1 cellular context compared by ENCODE assay signal in the genomic region with DNA sequence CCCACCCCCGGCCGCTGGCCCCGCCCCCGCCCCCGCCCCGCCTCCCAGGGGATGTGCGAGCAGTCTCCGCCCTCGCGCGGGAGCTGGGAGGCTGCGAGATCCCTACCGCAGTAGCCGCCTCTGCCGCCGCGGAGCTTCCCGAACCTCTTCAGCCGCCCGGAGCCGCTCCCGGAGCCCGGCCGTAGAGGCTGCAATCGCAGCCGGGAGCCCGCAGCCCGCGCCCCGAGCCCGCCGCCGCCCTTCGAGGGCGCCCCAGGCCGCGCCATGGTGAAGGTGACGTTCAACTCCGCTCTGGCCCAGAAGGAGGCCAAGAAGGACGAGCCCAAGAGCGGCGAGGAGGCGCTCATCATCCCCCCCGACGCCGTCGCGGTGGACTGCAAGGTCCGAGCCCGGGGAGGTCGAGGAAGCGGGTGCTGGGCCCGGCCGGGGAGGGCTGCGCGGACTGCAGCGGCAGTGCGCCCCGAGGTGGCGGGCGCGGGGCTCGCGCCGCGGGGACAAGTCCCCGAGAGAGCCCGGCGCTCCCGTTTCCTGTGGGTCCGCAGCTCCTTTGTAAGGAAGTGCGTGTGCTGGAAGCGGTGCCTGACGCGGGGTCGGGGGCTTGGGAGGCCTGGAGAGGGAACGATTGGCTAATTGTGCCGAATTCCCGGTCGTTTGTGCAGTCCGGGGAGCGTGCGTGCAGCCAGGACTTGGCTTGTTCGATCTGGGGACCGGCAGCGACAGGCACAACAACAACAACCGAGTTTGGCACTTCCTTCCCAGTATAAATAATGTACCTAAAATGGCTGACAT.
A peak's percentile ranks its signal among the peaks of the same experiment; 100 is the strongest.
TF ChIP-seq lines count a peak whose summit lies in the region.

A gene (plus strand): TSS at position 110 of the 789 bp plus-strand sequence. CDS start 155 bp downstream, at position 265.

TF ChIP-seq in HepG2, 621 proteins besides CTCF, POLR2A, EP300 and RAD21 (continued from another document and continues in another):
- TF ChIP-seq SMAD1 (CRISPR knock-in tag; IDR thresholded peaks at IDR 0.05; ENCODE audit: borderline replicate concordance, low read depth) (no peak), ZNF33B (CRISPR knock-in tag; IDR thresholded peaks at IDR 0.05) (no peak), TCF7 (IDR thresholded peaks at IDR 0.05; ENCODE audit: low read depth) (no peak), AHR (CRISPR knock-in tag; IDR thresholded peaks at IDR 0.05) (no peak), SP2 (CRISPR knock-in tag; IDR thresholded peaks at IDR 0.05) (no peak), ZNF547 (CRISPR knock-in tag; IDR thresholded peaks at IDR 0.05) (peak; percentile 58; the same call in 1 of the 2 replicates), NR3C1 (CRISPR knock-in tag; IDR thresholded peaks at IDR 0.05) (no peak), MED8 (CRISPR knock-in tag; IDR thresholded peaks at IDR 0.05; ENCODE audit: insufficient replicate concordance) (no peak), ZNF24 (IDR thresholded peaks at IDR 0.05) (no peak), ZNF20 (CRISPR knock-in tag; IDR thresholded peaks at IDR 0.05) (no peak), NFIB (CRISPR knock-in tag; IDR thresholded peaks at IDR 0.05; ENCODE audit: borderline replicate concordance) (no peak), U2AF2 (IDR thresholded peaks at IDR 0.05; ENCODE audit: low read depth, low read length) (no peak), NFE2L2 (IDR thresholded peaks at IDR 0.05; ENCODE audit: low read length) (no peak), GTF3A (CRISPR knock-in tag; conservative IDR thresholded peaks at IDR 0.05) (no peak), SP1 (IDR thresholded peaks at IDR 0.05) (no peak), SP1 (CRISPR knock-in tag; IDR thresholded peaks at IDR 0.05) (no peak; the same call in 1 of the 2 replicates), IKZF1 (IDR thresholded peaks at IDR 0.05) (no peak), PTBP1 (IDR thresholded peaks at IDR 0.05; ENCODE audit: low read depth, low read length, poor library complexity, severe bottlenecking) (no peak), ARNT2 (CRISPR knock-in tag; IDR thresholded peaks at IDR 0.05; ENCODE audit: low read depth) (peak; percentile 86), ZNF543 (CRISPR knock-in tag; IDR thresholded peaks at IDR 0.05) (no peak), ZNF121 (CRISPR knock-in tag; IDR thresholded peaks at IDR 0.05) (no peak), GATAD1 (CRISPR knock-in tag; IDR thresholded peaks at IDR 0.05) (no peak), ZBTB20 (CRISPR knock-in tag; IDR thresholded peaks at IDR 0.05; ENCODE audit: borderline replicate concordance, low read depth) (no peak), SATB2 (CRISPR knock-in tag; IDR thresholded peaks at IDR 0.05) (no peak), KLF6 (CRISPR knock-in tag; IDR thresholded peaks at IDR 0.05) (no peak), ARNTL (CRISPR knock-in tag; IDR thresholded peaks at IDR 0.05) (no peak), ZNF256 (CRISPR knock-in tag; conservative IDR thresholded peaks at IDR 0.05) (no peak), HOXA9 (CRISPR knock-in tag; IDR thresholded peaks at IDR 0.05; ENCODE audit: borderline replicate concordance) (peak; percentile 68; the same call in 1 of the 2 replicates), RBFOX2 (IDR thresholded peaks at IDR 0.05; ENCODE audit: low read depth, low read length) (peak; percentile 96), NFE2L1 (CRISPR knock-in tag; IDR thresholded peaks at IDR 0.05; ENCODE audit: borderline replicate concordance) (no peak), PHF21A (CRISPR knock-in tag; IDR thresholded peaks at IDR 0.05) (peak; percentile 48; the same call in 1 of the 2 replicates), ADNP (CRISPR knock-in tag; IDR thresholded peaks at IDR 0.05) (no peak), HES4 (CRISPR knock-in tag; IDR thresholded peaks at IDR 0.05; ENCODE audit: borderline replicate concordance) (peak; percentile 64; the same call in 1 of the 2 replicates), ZNF792 (CRISPR knock-in tag; IDR thresholded peaks at IDR 0.05) (no peak; the same call in none of the 2 replicates), ETV6 (CRISPR knock-in tag; conservative IDR thresholded peaks at IDR 0.05) (no peak; the same call in 1 of the 2 replicates), ZNF274 (CRISPR knock-in tag; IDR thresholded peaks at IDR 0.05) (0 out of 2 replicates have a peak, but pooled peaks have one; percentile 18), ZNF160 (CRISPR knock-in tag; IDR thresholded peaks at IDR 0.05) (no peak), FOXP1 (IDR thresholded peaks at IDR 0.05) (no peak), FOXP1 (CRISPR knock-in tag; IDR thresholded peaks at IDR 0.05) (no peak), SUZ12 (IDR thresholded peaks at IDR 0.05; ENCODE audit: low read depth, low read length) (no peak), ZFY (CRISPR knock-in tag; IDR thresholded peaks at IDR 0.05) (peak; percentile 77), MLLT10 (CRISPR knock-in tag; IDR thresholded peaks at IDR 0.05) (no peak), ZNF3 (CRISPR knock-in tag; IDR thresholded peaks at IDR 0.05) (no peak), REXO4 (CRISPR knock-in tag; IDR thresholded peaks at IDR 0.05; ENCODE audit: borderline replicate concordance) (no peak), FIP1L1 (IDR thresholded peaks at IDR 0.05; ENCODE audit: borderline replicate concordance, insufficient read depth, low read depth, low read length) (no peak), SIN3A (IDR thresholded peaks at IDR 0.05; ENCODE audit: borderline replicate concordance, low read depth, low read length) (peak; percentile 11; the same call in 1 of the 2 replicates), ZNF317 (CRISPR knock-in tag; IDR thresholded peaks at IDR 0.05) (no peak)
- TF ChIP-seq, protein P1, sequence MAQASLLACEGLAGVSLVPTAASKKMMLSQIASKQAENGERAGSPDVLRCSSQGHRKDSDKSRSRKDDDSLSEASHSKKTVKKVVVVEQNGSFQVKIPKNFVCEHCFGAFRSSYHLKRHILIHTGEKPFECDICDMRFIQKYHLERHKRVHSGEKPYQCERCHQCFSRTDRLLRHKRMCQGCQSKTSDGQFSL (CRISPR knock-in tag; IDR thresholded peaks at IDR 0.05): no peak
- TF ChIP-seq, protein P2, sequence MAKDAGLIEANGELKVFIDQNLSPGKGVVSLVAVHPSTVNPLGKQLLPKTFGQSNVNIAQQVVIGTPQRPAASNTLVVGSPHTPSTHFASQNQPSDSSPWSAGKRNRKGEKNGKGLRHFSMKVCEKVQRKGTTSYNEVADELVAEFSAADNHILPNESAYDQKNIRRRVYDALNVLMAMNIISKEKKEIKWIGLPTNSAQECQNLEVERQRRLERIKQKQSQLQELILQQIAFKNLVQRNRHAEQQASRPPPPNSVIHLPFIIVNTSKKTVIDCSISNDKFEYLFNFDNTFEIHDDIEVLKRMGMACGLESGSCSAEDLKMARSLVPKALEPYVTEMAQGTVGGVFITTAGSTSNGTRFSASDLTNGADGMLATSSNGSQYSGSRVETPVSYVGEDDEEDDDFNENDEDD (CRISPR knock-in tag; IDR thresholded peaks at IDR 0.05; ENCODE audit: borderline replicate concordance): no peak
- TF ChIP-seq, protein P3, sequence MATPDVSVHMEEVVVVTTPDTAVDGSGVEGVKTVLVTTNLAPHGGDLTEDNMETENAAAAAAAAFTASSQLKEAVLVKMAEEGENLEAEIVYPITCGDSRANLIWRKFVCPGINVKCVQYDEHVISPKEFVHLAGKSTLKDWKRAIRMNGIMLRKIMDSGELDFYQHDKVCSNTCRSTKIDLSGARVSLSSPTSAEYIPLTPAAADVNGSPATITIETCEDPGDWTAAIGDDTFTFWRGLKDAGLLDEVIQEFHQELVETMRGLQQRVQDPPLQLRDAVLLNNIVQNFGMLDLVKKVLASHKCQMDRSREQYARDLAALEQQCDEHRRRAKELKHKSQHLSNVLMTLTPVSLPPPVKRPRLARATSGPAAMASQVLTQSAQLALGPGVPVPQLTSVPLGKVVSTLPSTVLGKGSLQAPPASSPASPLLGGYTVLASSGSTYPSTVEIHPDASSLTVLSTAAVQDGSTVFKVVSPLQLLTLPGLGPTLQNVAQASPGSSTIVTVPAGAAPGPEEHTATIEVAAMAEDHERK (CRISPR knock-in tag; IDR thresholded peaks at IDR 0.05; ENCODE audit: low read depth): no peak
- TF ChIP-seq, protein P4, sequence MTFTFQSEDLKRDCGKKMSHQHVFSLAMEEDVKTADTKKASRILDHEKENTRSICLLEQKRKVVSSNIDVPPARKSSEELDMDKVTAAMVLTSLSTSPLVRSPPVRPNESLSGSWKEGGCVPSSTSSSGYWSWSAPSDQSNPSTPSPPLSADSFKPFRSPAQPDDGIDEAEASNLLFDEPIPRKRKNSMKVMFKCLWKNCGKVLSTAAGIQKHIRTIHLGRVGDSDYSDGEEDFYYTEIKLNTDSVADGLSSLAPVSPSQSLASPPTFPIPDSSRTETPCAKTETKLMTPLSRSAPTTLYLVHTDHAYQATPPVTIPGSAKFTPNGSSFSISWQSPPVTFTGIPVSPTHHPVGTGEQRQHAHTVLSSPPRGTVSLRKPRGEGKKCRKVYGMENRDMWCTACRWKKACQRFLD (CRISPR knock-in tag; IDR thresholded peaks at IDR 0.05; ENCODE audit: borderline replicate concordance): no peak
- TF ChIP-seq, protein P5, sequence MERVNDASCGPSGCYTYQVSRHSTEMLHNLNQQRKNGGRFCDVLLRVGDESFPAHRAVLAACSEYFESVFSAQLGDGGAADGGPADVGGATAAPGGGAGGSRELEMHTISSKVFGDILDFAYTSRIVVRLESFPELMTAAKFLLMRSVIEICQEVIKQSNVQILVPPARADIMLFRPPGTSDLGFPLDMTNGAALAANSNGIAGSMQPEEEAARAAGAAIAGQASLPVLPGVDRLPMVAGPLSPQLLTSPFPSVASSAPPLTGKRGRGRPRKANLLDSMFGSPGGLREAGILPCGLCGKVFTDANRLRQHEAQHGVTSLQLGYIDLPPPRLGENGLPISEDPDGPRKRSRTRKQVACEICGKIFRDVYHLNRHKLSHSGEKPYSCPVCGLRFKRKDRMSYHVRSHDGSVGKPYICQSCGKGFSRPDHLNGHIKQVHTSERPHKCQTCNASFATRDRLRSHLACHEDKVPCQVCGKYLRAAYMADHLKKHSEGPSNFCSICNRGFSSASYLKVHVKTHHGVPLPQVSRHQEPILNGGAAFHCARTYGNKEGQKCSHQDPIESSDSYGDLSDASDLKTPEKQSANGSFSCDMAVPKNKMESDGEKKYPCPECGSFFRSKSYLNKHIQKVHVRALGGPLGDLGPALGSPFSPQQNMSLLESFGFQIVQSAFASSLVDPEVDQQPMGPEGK (CRISPR knock-in tag; IDR thresholded peaks at IDR 0.05): no peak; the same call in 1 of the 2 replicates
- TF ChIP-seq, protein P6, sequence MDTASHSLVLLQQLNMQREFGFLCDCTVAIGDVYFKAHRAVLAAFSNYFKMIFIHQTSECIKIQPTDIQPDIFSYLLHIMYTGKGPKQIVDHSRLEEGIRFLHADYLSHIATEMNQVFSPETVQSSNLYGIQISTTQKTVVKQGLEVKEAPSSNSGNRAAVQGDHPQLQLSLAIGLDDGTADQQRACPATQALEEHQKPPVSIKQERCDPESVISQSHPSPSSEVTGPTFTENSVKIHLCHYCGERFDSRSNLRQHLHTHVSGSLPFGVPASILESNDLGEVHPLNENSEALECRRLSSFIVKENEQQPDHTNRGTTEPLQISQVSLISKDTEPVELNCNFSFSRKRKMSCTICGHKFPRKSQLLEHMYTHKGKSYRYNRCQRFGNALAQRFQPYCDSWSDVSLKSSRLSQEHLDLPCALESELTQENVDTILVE (CRISPR knock-in tag; IDR thresholded peaks at IDR 0.05): no peak
- TF ChIP-seq, protein P7, sequence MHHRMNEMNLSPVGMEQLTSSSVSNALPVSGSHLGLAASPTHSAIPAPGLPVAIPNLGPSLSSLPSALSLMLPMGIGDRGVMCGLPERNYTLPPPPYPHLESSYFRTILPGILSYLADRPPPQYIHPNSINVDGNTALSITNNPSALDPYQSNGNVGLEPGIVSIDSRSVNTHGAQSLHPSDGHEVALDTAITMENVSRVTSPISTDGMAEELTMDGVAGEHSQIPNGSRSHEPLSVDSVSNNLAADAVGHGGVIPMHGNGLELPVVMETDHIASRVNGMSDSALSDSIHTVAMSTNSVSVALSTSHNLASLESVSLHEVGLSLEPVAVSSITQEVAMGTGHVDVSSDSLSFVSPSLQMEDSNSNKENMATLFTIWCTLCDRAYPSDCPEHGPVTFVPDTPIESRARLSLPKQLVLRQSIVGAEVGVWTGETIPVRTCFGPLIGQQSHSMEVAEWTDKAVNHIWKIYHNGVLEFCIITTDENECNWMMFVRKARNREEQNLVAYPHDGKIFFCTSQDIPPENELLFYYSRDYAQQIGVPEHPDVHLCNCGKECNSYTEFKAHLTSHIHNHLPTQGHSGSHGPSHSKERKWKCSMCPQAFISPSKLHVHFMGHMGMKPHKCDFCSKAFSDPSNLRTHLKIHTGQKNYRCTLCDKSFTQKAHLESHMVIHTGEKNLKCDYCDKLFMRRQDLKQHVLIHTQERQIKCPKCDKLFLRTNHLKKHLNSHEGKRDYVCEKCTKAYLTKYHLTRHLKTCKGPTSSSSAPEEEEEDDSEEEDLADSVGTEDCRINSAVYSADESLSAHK (CRISPR knock-in tag; IDR thresholded peaks at IDR 0.05; ENCODE audit: borderline replicate concordance): no peak
- TF ChIP-seq, protein P8, sequence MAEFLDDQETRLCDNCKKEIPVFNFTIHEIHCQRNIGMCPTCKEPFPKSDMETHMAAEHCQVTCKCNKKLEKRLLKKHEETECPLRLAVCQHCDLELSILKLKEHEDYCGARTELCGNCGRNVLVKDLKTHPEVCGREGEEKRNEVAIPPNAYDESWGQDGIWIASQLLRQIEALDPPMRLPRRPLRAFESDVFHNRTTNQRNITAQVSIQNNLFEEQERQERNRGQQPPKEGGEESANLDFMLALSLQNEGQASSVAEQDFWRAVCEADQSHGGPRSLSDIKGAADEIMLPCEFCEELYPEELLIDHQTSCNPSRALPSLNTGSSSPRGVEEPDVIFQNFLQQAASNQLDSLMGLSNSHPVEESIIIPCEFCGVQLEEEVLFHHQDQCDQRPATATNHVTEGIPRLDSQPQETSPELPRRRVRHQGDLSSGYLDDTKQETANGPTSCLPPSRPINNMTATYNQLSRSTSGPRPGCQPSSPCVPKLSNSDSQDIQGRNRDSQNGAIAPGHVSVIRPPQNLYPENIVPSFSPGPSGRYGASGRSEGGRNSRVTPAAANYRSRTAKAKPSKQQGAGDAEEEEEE (CRISPR knock-in tag; IDR thresholded peaks at IDR 0.05; ENCODE audit: borderline replicate concordance): no peak
- TF ChIP-seq, protein P9, sequence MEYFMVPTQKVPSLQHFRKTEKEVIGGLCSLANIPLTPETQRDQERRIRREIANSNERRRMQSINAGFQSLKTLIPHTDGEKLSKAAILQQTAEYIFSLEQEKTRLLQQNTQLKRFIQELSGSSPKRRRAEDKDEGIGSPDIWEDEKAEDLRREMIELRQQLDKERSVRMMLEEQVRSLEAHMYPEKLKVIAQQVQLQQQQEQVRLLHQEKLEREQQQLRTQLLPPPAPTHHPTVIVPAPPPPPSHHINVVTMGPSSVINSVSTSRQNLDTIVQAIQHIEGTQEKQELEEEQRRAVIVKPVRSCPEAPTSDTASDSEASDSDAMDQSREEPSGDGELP (IDR thresholded peaks at IDR 0.05; ENCODE audit: borderline replicate concordance, low read depth): no peak
- TF ChIP-seq, protein P10, sequence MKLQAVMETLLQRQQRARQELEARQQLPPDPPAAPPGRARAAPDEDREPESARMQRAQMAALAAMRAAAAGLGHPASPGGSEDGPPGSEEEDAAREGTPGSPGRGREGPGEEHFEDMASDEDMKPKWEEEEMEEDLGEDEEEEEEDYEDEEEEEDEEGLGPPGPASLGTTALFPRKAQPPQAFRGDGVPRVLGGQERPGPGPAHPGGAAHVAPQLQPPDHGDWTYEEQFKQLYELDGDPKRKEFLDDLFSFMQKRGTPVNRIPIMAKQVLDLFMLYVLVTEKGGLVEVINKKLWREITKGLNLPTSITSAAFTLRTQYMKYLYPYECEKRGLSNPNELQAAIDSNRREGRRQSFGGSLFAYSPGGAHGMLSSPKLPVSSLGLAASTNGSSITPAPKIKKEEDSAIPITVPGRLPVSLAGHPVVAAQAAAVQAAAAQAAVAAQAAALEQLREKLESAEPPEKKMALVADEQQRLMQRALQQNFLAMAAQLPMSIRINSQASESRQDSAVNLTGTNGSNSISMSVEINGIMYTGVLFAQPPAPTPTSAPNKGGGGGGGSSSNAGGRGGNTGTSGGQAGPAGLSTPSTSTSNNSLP (IDR thresholded peaks at IDR 0.05; ENCODE audit: low read depth, low read length): no peak
